15 cellular contexts compared by ENCODE assay signal in the genomic region with DNA sequence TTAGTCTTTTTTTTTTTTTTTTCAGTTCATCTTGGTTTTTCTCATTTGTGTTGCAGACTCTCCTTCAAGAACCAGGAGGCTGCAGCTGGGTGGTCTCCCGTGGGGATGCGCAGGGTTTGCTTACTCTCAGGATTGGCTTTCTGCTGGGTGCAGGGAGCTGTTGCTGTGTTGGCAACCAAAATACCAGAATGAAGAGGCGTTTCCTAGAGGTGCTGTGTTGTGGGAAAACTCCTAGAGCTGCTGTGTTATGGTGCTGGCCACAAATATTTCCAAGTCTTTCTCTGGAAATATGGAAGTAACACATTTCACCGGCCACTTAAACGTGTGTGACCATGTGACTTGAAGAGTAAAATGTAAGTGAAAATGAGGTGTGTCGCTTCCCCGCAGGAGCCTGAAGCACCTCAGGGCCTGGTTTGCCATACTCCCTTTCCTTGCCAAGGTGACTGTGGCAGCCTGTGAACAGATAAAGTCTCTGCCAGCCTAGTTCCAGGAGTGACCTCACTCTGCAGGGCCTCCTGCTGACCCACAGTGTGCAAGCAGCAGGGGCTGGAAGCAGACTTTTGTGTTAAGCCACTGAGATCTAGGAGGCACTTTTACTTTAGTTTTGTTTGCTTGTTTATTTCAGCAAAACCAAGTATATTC.
A peak's percentile ranks its signal among the peaks of the same experiment; 100 is the strongest.
DNase-seq lines count a peak whose midpoint lies in the region; ATAC-seq and TF ChIP-seq lines count a peak whose summit lies in the region.
"Had no signal": no experiment of that assay in that cellular context is flagged by ENCODE, and none has a peak within 500 bp of the region (broad histone marks: within the 10 kb centered on the region; RNA-seq: fewer than 3 reads in every experiment).

No MANE protein-coding gene starts in this region.

- ATAC-seq in Right ventricle myocardium inferior, result peak; percentile 91
- ATAC-seq in lung (ENCODE audit: insufficient read depth, low FRiP score), result no peak
- ATAC-seq in HG03025 (IDR thresholded peaks at IDR 0.05; ENCODE audit: low FRiP score, unreplicated experiment), result no peak
- ATAC-seq in HG02938 (IDR thresholded peaks at IDR 0.05; ENCODE audit: unreplicated experiment), result no peak
- ATAC-seq: GM23338 had no signal

- DNase-seq in Right ventricle myocardium inferior (ENCODE audit: missing footprints) (no peak), cardiac septum (ENCODE audit: low spot score) (no peak), endodermal cell (peak; percentile 49), lung (ENCODE audit: low spot score) (peak; percentile 17), spleen (peak; percentile 19), DMS53 (lab: John Stamatoyannopoulos, UW) (no peak)
- DNase-seq: DMS79 treated with DMSO at 0.1 percent for 48 hours, NCI-H1105 treated with DMSO at 0.1 percent for 48 hours, NCI-H187 treated with DMSO at 0.1 percent for 48 hours, NCI-H2171, NCI-H774, SHP77 had no signal

- no peak overlapping the region for H3K9ac ChIP-seq in endodermal cell (ENCODE audit: extremely low read depth, low read length, poor library complexity, severe bottlenecking)

- WGBS in endodermal cell (ENCODE audit: insufficient coverage in 1 of 2, insufficient read length in 1 of 2), 2 experiments, result 85 to 91% methylated on average over 5 to 7 of the region's 7 CpGs
- 84 to 87% methylated on average over 7 of the region's 7 CpGs for WGBS in lung, 2 donors
- WGBS in spleen, 5 donors, result 75 to 88% (median 86%) methylated on average over 7 of the region's 7 CpGs

- peaks cover 3% of the 10 kb centered on the region for H3K36me3 Mint-ChIP-seq in endodermal cell (ENCODE audit: low read depth)

- intact Hi-C loops in Right ventricle myocardium inferior (cut with DNase I), result no loop called here
- intact Hi-C loops in cardiac septum (cut with DNase I), result no loop called here
- intact Hi-C loops in spleen (cut with DNase I; ENCODE audit: low total_unique reads), result no loop called here

- TF ChIP-seq CTCF in endodermal cell (conservative IDR thresholded peaks at IDR 0.05) (no peak), lung (IDR thresholded peaks at IDR 0.05; ENCODE audit: control extremely low read depth, extremely low read depth) (no peak), spleen (IDR thresholded peaks at IDR 0.05 in 8 of 11, conservative IDR thresholded peaks at IDR 0.05 in 3 of 11) (no peak)

- H3K27me3 Mint-ChIP-seq in endodermal cell (ENCODE audit: insufficient read depth), result peaks cover 8% of the 10 kb centered on the region

- H3K27ac ChIP-seq in endodermal cell (ENCODE audit: low read depth, low read length) (no peak overlapping the region), lung (ENCODE audit: low read depth in 1 of 2, low read length in 1 of 2) (no peak overlapping the region), spleen (no peak overlapping the region)

- H3K9me3 Mint-ChIP-seq in endodermal cell, result peaks cover 17% of the 10 kb centered on the region

- H3K4me3 Mint-ChIP-seq in endodermal cell, result no peak overlapping the region
- H3K4me3 Mint-ChIP-seq: GM23338 had no signal

- H3K4me1 ChIP-seq in endodermal cell (ENCODE audit: control insufficient read depth, insufficient read depth, low read length) (no peaks in the 10 kb centered on the region), lung (ENCODE audit: control insufficient read depth in 2 of 2, insufficient read depth in 2 of 2, low read length in 2 of 2) (peaks cover 0 to 2% of the 10 kb centered on the region in 2 donors), spleen (no peaks in the 10 kb centered on the region)

- H3K4me1 Mint-ChIP-seq in endodermal cell, result peaks cover 16% of the 10 kb centered on the region
- H3K4me1 Mint-ChIP-seq: GM23338 had no signal

- H3K27ac Mint-ChIP-seq in endodermal cell, result no peak overlapping the region
- H3K27ac Mint-ChIP-seq: GM23338 had no signal

- no peak overlapping the region for H3K4me3 ChIP-seq in endodermal cell (ENCODE audit: low read length)
- no peak overlapping the region for H3K4me3 ChIP-seq in lung
- H3K4me3 ChIP-seq in spleen, result no peak overlapping the region
- H3K4me3 ChIP-seq: GM23338 had no signal

- H3K27me3 ChIP-seq in endodermal cell (ENCODE audit: control insufficient read depth, insufficient read depth, low read length, poor library complexity, severe bottlenecking), result no peaks in the 10 kb centered on the region
- no peaks in the 10 kb centered on the region for H3K27me3 ChIP-seq in lung (ENCODE audit: control insufficient read depth, insufficient read depth)
- H3K27me3 ChIP-seq in spleen (replicated peaks in 1 of 7), result no peaks in the 10 kb centered on the region

- no peaks in the 10 kb centered on the region for H3K9me3 ChIP-seq in endodermal cell (ENCODE audit: control insufficient read depth, low read length)
- peaks cover 0 to 4% of the 10 kb centered on the region in 2 donors for H3K9me3 ChIP-seq in lung (ENCODE audit: control insufficient read depth in 2 of 2, insufficient read depth in 1 of 2, low read length in 1 of 2)
- H3K9me3 ChIP-seq in spleen, result peaks cover 0 to 8% (median 0%) of the 10 kb centered on the region in 8 donors

- no peak for TF ChIP-seq POLR2A in spleen (IDR thresholded peaks at IDR 0.05)

- H3K36me3 ChIP-seq in endodermal cell (ENCODE audit: control insufficient read depth, insufficient read depth, low read length) (no peaks in the 10 kb centered on the region), lung (ENCODE audit: control insufficient read depth in 2 of 2, insufficient read depth in 2 of 2, low read length in 2 of 2) (no peaks in the 10 kb centered on the region), spleen (no peaks in the 10 kb centered on the region)

Comparison
In these comparisons a context has a peak if more than half of its experiments do, and no peak if none do; other contexts are left out.
1. DNase-seq: peak in endodermal cell (single experiment), lung (single experiment) and spleen (single experiment); none in Right ventricle myocardium inferior (single experiment), cardiac septum (single experiment) and DMS53 (single experiment).